ENCODE assay signal across 8 cellular contexts in genomic region chrX:48737213-48737938, GRCh38.
DNase-seq lines count a peak whose midpoint lies in the region; ATAC-seq, FAIRE-seq and TF ChIP-seq lines count a peak whose summit lies in the region.

No MANE protein-coding gene starts in this region.

- TF ChIP-seq CTCF in AG09309 (IDR thresholded peaks at IDR 0.05; ENCODE audit: control insufficient read depth, insufficient read depth, low read depth, low read length, missing control alignments), result no peak

- peak; percentile 92 for DNase-seq in AG09309 (ENCODE audit: low read depth)
- DNase-seq in NCI-H345 treated with DMSO at 0.1 percent for 48 hours (lab: John Stamatoyannopoulos, UW; ENCODE audit: unreplicated experiment), result peak; percentile 97
- peak; percentile 97 for DNase-seq in cerebellar cortex (ENCODE audit: low spot score)
- DNase-seq in stimulated activated CD4-positive, alpha-beta T cell treated with anti-CD3 and anti-CD28 coated beads, Interleukin-12 subunit alpha, Interleukin-12 subunit beta, amount 100 ng/mL, for 24 hours (ENCODE audit: low read depth in 2 of 2), result peak; percentile 69 to 76

- peak; percentile 76 for FAIRE-seq in islet of Langerhans (lab: Jason Lieb, UNC)

- H3K4me3 ChIP-seq in AG09309 (ENCODE audit: control insufficient read depth, low read depth, low read length), result peak overlapping the region; percentile 68

- ATAC-seq in GM19023 (IDR thresholded peaks at IDR 0.05; ENCODE audit: unreplicated experiment) (peak; percentile 98), HG03196 (IDR thresholded peaks at IDR 0.05; ENCODE audit: unreplicated experiment) (peak; percentile 98)
- ATAC-seq in activated CD4-positive, CD25-positive, alpha-beta regulatory T cell treated with anti-CD3 and anti-CD28 coated beads, Interleukin-2, amount 50 U/mL, for 24 hours, result peak; percentile 99

Comparison
In these comparisons a context has a peak if more than half of its experiments do, and no peak if none do; other contexts are left out.
1. Peak in every context shown above with its lines: DNase-seq, ATAC-seq and H3K4me3 ChIP-seq.